In the genomic region with DNA sequence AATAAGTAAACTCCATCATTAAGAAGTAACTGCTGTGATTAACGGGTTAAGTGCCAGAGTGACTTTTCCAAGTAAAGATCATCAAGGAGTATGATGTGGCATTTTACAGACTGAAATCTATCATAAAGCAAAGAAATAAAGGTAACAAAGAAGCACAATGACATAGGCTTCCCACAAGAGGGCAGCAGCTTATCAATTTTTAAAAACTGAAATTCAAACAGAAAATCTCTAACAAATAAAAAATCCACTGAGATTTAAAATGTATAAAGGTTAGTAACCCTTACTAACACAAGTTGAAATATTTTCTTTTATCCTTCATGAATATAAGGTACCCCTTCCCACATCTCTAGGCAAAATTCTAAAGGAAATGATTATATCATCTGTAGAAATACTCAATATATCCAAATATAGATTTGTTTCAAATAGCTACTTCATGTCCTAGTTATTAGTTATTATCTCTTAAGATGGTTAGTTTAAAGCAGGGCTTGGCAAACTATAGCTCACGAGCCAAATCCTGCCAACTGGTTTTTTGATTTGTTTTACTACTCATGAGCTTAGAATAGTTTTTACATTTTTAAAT, we compare ENCODE assay signal across 8 cellular contexts. TPM values are rescaled to one million over a fixed set of nuclear protein-coding genes. Genes with fewer than 3 reads are reported as not detected.
A peak's percentile ranks its signal among the peaks of the same experiment; 100 is the strongest.
DNase-seq lines count a peak whose midpoint lies in the region; ATAC-seq, FAIRE-seq and TF ChIP-seq lines count a peak whose summit lies in the region.

No MANE protein-coding gene starts in this region.

- no peaks in the 10 kb centered on the region for H3K23me2 ChIP-seq in H1 (ENCODE audit: low read depth, low read length)

- H3K4ac ChIP-seq in H1 (replicated peaks; ENCODE audit: insufficient read length, low read depth, low read length) = no peak overlapping the region

- H4K91ac ChIP-seq in H1 (replicated peaks; ENCODE audit: insufficient read length, low read length) = no peak overlapping the region

- in situ Hi-C loops in Panc1 (cut with HindIII; ENCODE audit: low pct_unique_long_range_greater_than_20kb, low sequenced_read_pairs) = no loop called here

- H4K5ac ChIP-seq in H1 (ENCODE audit: insufficient read length, low read depth, low read length) = no peak overlapping the region

- no peaks in the 10 kb centered on the region; the same call in none of the 2 replicates for H3K4me1 ChIP-seq in Panc1 (ENCODE audit: control insufficient read depth, insufficient read depth, low read length)
- peaks cover 0 to 2% (median 0%) of the 10 kb centered on the region in 4 experiments; a peak in 3 of 7 replicates for H3K4me1 ChIP-seq in H1 (replicated peaks in 1 of 4; ENCODE audit: control insufficient read depth in 3 of 4, insufficient read depth in 4 of 4, low read length in 3 of 4)
- no peaks in the 10 kb centered on the region for H3K4me1 ChIP-seq in neural progenitor cell

- TF ChIP-seq EP300 in H1 (IDR thresholded peaks at IDR 0.05; ENCODE audit: borderline replicate concordance in 1 of 2, low read depth in 2 of 2, low read length in 2 of 2) = no peak

- H2BK12ac ChIP-seq in H1 (ENCODE audit: low read depth, low read length) = no peak overlapping the region

- no peak overlapping the region for H3K9ac ChIP-seq in H1 (replicated peaks in 1 of 4; ENCODE audit: extremely low read depth in 1 of 4, low read depth in 3 of 4, low read length in 3 of 4)
- H3K9ac ChIP-seq in neural progenitor cell = no peak overlapping the region

- intact Hi-C loops in Panc1 (cut with micrococcal nuclease; ENCODE audit: unreplicated experiment) = loop anchor here (2.0 to 5.0 kb wide), 2 partner anchors 180 to 625 kb away; no protein-coding TSS in a partner anchor

- WGBS in H1 (ENCODE audit: extremely low coverage in 1 of 2, insufficient coverage in 1 of 2, insufficient read length in 1 of 2, insufficient replicate concordance in 2 of 2, low coverage in 1 of 2, low lambda C conversion rate in 2 of 2, missing lambda C conversion rate in 1 of 2), 2 experiments = 69% methylated on average over 2 of the region's 2 CpGs; no CpG with 5 or more reads in 1 of the 2 experiments

- H3K36me3 ChIP-seq in Panc1 (ENCODE audit: control insufficient read depth, insufficient read depth, low read length) (peaks cover 23% of the 10 kb centered on the region; the same call in 1 of the 2 replicates), H1 (ENCODE audit: control insufficient read depth in 2 of 4, insufficient read depth in 4 of 4, low read length in 3 of 4) (peaks cover 0 to 30% (median 3%) of the 10 kb centered on the region in 4 experiments; a peak in 6 of 8 replicates), neural progenitor cell (peaks cover 29% of the 10 kb centered on the region)

- no peak overlapping the region for H2BK5ac ChIP-seq in H1 (ENCODE audit: low read depth, low read length)

- no peaks in the 10 kb centered on the region for H3K9me3 Mint-ChIP-seq in neural progenitor cell
- H3K9me3 Mint-ChIP-seq in activated CD4-positive, alpha-beta memory T cell treated with anti-CD3 and anti-CD28 coated beads, Interleukin-2, amount 10 ng/mL, durations not matched to agents 7 days and 5 days = no peaks in the 10 kb centered on the region

- no peak overlapping the region for H2BK15ac ChIP-seq in H1 (ENCODE audit: low read length)

- DNase-seq in NCI-H1092 treated with DMSO at 0.1 percent for 48 hours (lab: John Stamatoyannopoulos, UW) (peak; percentile 30), NCI-H1092 (lab: John Stamatoyannopoulos, UW) (no peak), HCEC 1CT (peak; percentile 49), Panc1 (ENCODE audit: low read depth, low spot score) (peak; percentile 30), H1 (ENCODE audit: low read depth in 1 of 2, low spot score in 2 of 2) (no peak), neural progenitor cell (ENCODE audit: low spot score) (peak; percentile 6)
- no peak for DNase-seq in activated CD4-positive, alpha-beta memory T cell treated with anti-CD3 and anti-CD28 coated beads, Interleukin-2, amount 10 ng/mL, durations not matched to agents 7 days and 5 days

- no peak overlapping the region for H3K4me3 Mint-ChIP-seq in neural progenitor cell
- no peak overlapping the region for H3K4me3 Mint-ChIP-seq in activated CD4-positive, alpha-beta memory T cell treated with anti-CD3 and anti-CD28 coated beads, Interleukin-2, amount 10 ng/mL, durations not matched to agents 7 days and 5 days

- H2BK20ac ChIP-seq in H1 (ENCODE audit: low read length) = no peak overlapping the region

- POLR2A ChIA-PET in Panc1 (lab: Charles Lee) = no interaction called here
- POLR2A ChIA-PET in H1 (lab: Charles Lee; ENCODE audit: partially characterized antibody) = interaction anchor here (0.6 to 1.1 kb wide), 2 partner anchors 9 to 11 kb away, joined by 3 to 4 read pairs; no protein-coding TSS in a partner anchor
- POLR2A ChIA-PET in activated CD4-positive, alpha-beta memory T cell treated with anti-CD3 and anti-CD28 coated beads, Interleukin-2, amount 10 ng/mL, durations not matched to agents 7 days and 5 days (lab: Charles Lee) = interaction anchor here (0.9 to 3.9 kb wide), 6 partner anchors 24 to 184 kb away, joined by 3 to 23 read pairs (median 6); a partner anchor contains a TSS

- no peaks in the 10 kb centered on the region for H3K4me1 Mint-ChIP-seq in neural progenitor cell
- H3K4me1 Mint-ChIP-seq in activated CD4-positive, alpha-beta memory T cell treated with anti-CD3 and anti-CD28 coated beads, Interleukin-2, amount 10 ng/mL, durations not matched to agents 7 days and 5 days = peaks cover 50% of the 10 kb centered on the region

- no peaks in the 10 kb centered on the region for H3K27me3 Mint-ChIP-seq in neural progenitor cell (ENCODE audit: insufficient read depth, low read depth)
- H3K27me3 Mint-ChIP-seq in activated CD4-positive, alpha-beta memory T cell treated with anti-CD3 and anti-CD28 coated beads, Interleukin-2, amount 10 ng/mL, durations not matched to agents 7 days and 5 days = no peaks in the 10 kb centered on the region

- BruUV-seq in Panc1 (replicated peaks; lab: Mats Ljungman, UMichigan) = no TSS peak

- H3K14ac ChIP-seq in H1 (ENCODE audit: insufficient read length) = no peak overlapping the region

- H4K20me1 ChIP-seq in H1 (replicated peaks in 1 of 2; ENCODE audit: control insufficient read depth in 1 of 2, insufficient read depth in 2 of 2, low read length in 2 of 2) (no peaks in the 10 kb centered on the region), neural progenitor cell (ENCODE audit: low read depth) (no peaks in the 10 kb centered on the region)

- H3K27me3 ChIP-seq in Panc1 (ENCODE audit: control insufficient read depth, insufficient read depth, low read length) (no peaks in the 10 kb centered on the region), H1 (replicated peaks in 1 of 4; ENCODE audit: control insufficient read depth in 3 of 4, extremely low read depth in 1 of 4, insufficient read depth in 3 of 4, low read length in 3 of 4) (no peaks in the 10 kb centered on the region), neural progenitor cell (no peaks in the 10 kb centered on the region)

- H3K9me3 ChIP-seq in Panc1 (ENCODE audit: control insufficient read depth, insufficient read depth, low read depth, low read length) (no peaks in the 10 kb centered on the region), H1 (ENCODE audit: insufficient read depth in 2 of 2, low read depth in 1 of 2, low read length in 1 of 2) (no peaks in the 10 kb centered on the region), neural progenitor cell (ENCODE audit: low read depth) (no peaks in the 10 kb centered on the region)

- CTCF ChIA-PET in Panc1 (lab: Charles Lee) (interaction anchor here (0.5 to 2.2 kb wide), 5 partner anchors 30 to 627 kb away, joined by 3 to 13 read pairs (median 3); a partner anchor contains a TSS), H1 (lab: Charles Lee; ENCODE audit: partially characterized antibody) (interaction anchor here (0.6 to 3.1 kb wide), 37 partner anchors 9 to 642 kb away, joined by 3 to 40 read pairs (median 4); a partner anchor contains a TSS)
- CTCF ChIA-PET in activated CD4-positive, alpha-beta memory T cell treated with anti-CD3 and anti-CD28 coated beads, Interleukin-2, amount 10 ng/mL, durations not matched to agents 7 days and 5 days (lab: Charles Lee) = interaction anchor here (0.6 to 4.8 kb wide), 26 partner anchors 9 to 628 kb away, joined by 3 to 84 read pairs (median 4); a partner anchor contains a TSS

- no peak overlapping the region for H2AK5ac ChIP-seq in H1 (ENCODE audit: low read depth, low read length)

- H3K4me2 ChIP-seq in H1 (ENCODE audit: insufficient read depth in 1 of 2, low read depth in 2 of 2, low read length in 2 of 2) (no peak overlapping the region), neural progenitor cell (no peak overlapping the region)

- H3K4me3 ChIP-seq in Panc1 (ENCODE audit: low read depth in 2 of 2, low read length in 2 of 2) (no peak overlapping the region), H1 (ENCODE audit: extremely low read depth in 1 of 4, insufficient read depth in 2 of 4, low read depth in 3 of 4, low read length in 4 of 4) (no peak overlapping the region), neural progenitor cell (no peak overlapping the region)

- ATAC-seq in Panc1 = no peak
- ATAC-seq in GM19023 (IDR thresholded peaks at IDR 0.05; ENCODE audit: unreplicated experiment) = no peak

- H3K79me2 ChIP-seq in H1 (ENCODE audit: control insufficient read depth in 1 of 2, insufficient read depth in 2 of 2, low read length in 2 of 2) (peaks cover 0 to 12% of the 10 kb centered on the region in 2 experiments; a peak in 2 of 4 replicates), neural progenitor cell (ENCODE audit: low read depth) (peaks cover 11% of the 10 kb centered on the region)

- TF ChIP-seq POLR2A in H1 (IDR thresholded peaks at IDR 0.05; ENCODE audit: control extremely low read depth in 1 of 2, low read depth in 2 of 2, low read length in 2 of 2) = no peak

- no peak overlapping the region for H3K56ac ChIP-seq in H1 (replicated peaks; ENCODE audit: insufficient read length, low read depth, low read length)

- H3K36me3 Mint-ChIP-seq in neural progenitor cell = peaks cover 16% of the 10 kb centered on the region
- peaks cover 59% of the 10 kb centered on the region for H3K36me3 Mint-ChIP-seq in activated CD4-positive, alpha-beta memory T cell treated with anti-CD3 and anti-CD28 coated beads, Interleukin-2, amount 10 ng/mL, durations not matched to agents 7 days and 5 days (ENCODE audit: low read depth)

- H3F3A ChIP-seq in neural progenitor cell (ENCODE audit: low read depth) = no peaks in the 10 kb centered on the region

- H3K79me1 ChIP-seq in H1 (ENCODE audit: low read depth, low read length) = no peaks in the 10 kb centered on the region

- no peak overlapping the region for H3K27ac Mint-ChIP-seq in neural progenitor cell
- no peak overlapping the region for H3K27ac Mint-ChIP-seq in activated CD4-positive, alpha-beta memory T cell treated with anti-CD3 and anti-CD28 coated beads, Interleukin-2, amount 10 ng/mL, durations not matched to agents 7 days and 5 days

- H3K23ac ChIP-seq in H1 (ENCODE audit: insufficient read length) = no peak overlapping the region

- peak in 1 of 2 experiments; percentile 72 for TF ChIP-seq RAD21 in H1 (IDR thresholded peaks at IDR 0.05 in 1 of 2, conservative IDR thresholded peaks at IDR 0.05 in 1 of 2; ENCODE audit: low read depth in 2 of 2, low read length in 2 of 2)

- H2BK120ac ChIP-seq in H1 (replicated peaks; ENCODE audit: low read depth, low read length) = no peak overlapping the region

- no peak overlapping the region for H3K27ac ChIP-seq in Panc1 (ENCODE audit: low read length)
- H3K27ac ChIP-seq in H1 (ENCODE audit: low read depth, low read length) = no peak overlapping the region
- H3K27ac ChIP-seq in neural progenitor cell = no peak overlapping the region

- H2AFZ ChIP-seq in H1 (ENCODE audit: low read length) (no peak overlapping the region), neural progenitor cell (replicated peaks) (no peak overlapping the region)

- TF ChIP-seq CTCF in Panc1 (IDR thresholded peaks at IDR 0.05) (peak; percentile 75; the same call in 1 of the 2 replicates), H1 (IDR thresholded peaks at IDR 0.05; ENCODE audit: control extremely low read depth in 1 of 3, insufficient read depth in 1 of 3, low read depth in 1 of 3, low read length in 3 of 3) (peak in 2 of 3 experiments; percentile 40 to 56; a peak in 2 of 4 replicates), neural progenitor cell (IDR thresholded peaks at IDR 0.05) (peak; percentile 87)

- H3K18ac ChIP-seq in H1 (ENCODE audit: extremely low read depth, low read length) = no peak overlapping the region

- H4K8ac ChIP-seq in H1 (ENCODE audit: extremely low read depth, insufficient read depth, low read length) = no peak overlapping the region

- FAIRE-seq in H1 (lab: Jason Lieb, UNC) = peak; percentile 72

RNA-seq across cellular contexts. Expression of a gene that starts 29.2 kb away (rescaled TPM):
- 55.4 TPM for total RNA-seq in Panc1 (2021; ENCODE audit: unreplicated experiment)
- 56.3 TPM for polyA plus RNA-seq in Panc1 (2012; ENCODE audit: insufficient read length)
- total RNA-seq in H1 (2021; fragmentation: NEBNext Ultra II Directional; extraction: Animal tissue kit (Norgen Biotek cat#: 25700)) = 71.5 and 77.7 TPM in 2 replicates
- 13.8 and 27.0 TPM in 2 replicates for polyA plus RNA-seq in H1 (2011; rRNA removed)
- polyA plus RNA-seq in H1 (2011; cell fraction: cytosol; rRNA removed) = 45.7 TPM
- polyA plus RNA-seq in H1 (2011; cell fraction: nucleus; rRNA removed) = 7.3 TPM
- 44.1 to 86.5 TPM (median 44.7 TPM) in 4 replicates for polyA plus RNA-seq in H1 (2012, experiment 1 of 2)
- 9.6 TPM for polyA plus RNA-seq in H1 (2012, experiment 2 of 2)
- polyA plus RNA-seq in H1 (2013, experiment 1 of 2) = 51.4 TPM
- polyA plus RNA-seq in H1 (2013, experiment 2 of 2) = 69.0 TPM
- 17.2 and 17.9 TPM in 2 replicates for polyA minus RNA-seq in H1 (2011; rRNA and poly(A)+ RNA removed)
- 13.4 TPM for polyA minus RNA-seq in H1 (2011; cell fraction: cytosol; rRNA and poly(A)+ RNA removed)
- polyA minus RNA-seq in H1 (2011; cell fraction: nucleus; rRNA and poly(A)+ RNA removed) = 63.5 TPM
- 52.4 and 96.7 TPM in 2 replicates for total RNA-seq in neural progenitor cell (ENCODE audit: low replicate concordance)
- 10 to 100 TPM; 40.7 to 41.0 TPM for total RNA-seq in activated CD4-positive, alpha-beta memory T cell treated with anti-CD3 and anti-CD28 coated beads, Interleukin-2, amount 10 ng/mL, durations not matched to agents 7 days and 5 days

RNA-seq across cellular contexts. Expression of a gene that starts 38.1 kb away (rescaled TPM):
- 0.39 TPM for total RNA-seq in Panc1 (2021; ENCODE audit: unreplicated experiment)
- 0.23 TPM for polyA plus RNA-seq in Panc1 (2012; ENCODE audit: insufficient read length)
- total RNA-seq in H1 (2021; fragmentation: NEBNext Ultra II Directional; extraction: Animal tissue kit (Norgen Biotek cat#: 25700)) = 0.52 and 0.61 TPM in 2 replicates
- polyA plus RNA-seq in H1 (2011; rRNA removed) = 0.11 and 0.33 TPM in 2 replicates
- 0.34 TPM for polyA plus RNA-seq in H1 (2011; cell fraction: cytosol; rRNA removed)
- 0.37 TPM for polyA plus RNA-seq in H1 (2011; cell fraction: nucleus; rRNA removed)
- polyA plus RNA-seq in H1 (2012, experiment 1 of 2) = 0.34 to 0.52 TPM (median 0.48 TPM) in 4 replicates
- polyA plus RNA-seq in H1 (2012, experiment 2 of 2) = 0.07 TPM
- polyA plus RNA-seq in H1 (2013, experiment 1 of 2) = 0.26 TPM
- polyA plus RNA-seq in H1 (2013, experiment 2 of 2) = 0.15 TPM
- 0.98 and 1.5 TPM in 2 replicates for polyA minus RNA-seq in H1 (2011; rRNA and poly(A)+ RNA removed)
- polyA minus RNA-seq in H1 (2011; cell fraction: cytosol; rRNA and poly(A)+ RNA removed) = 1.0 TPM
- 1.4 TPM for polyA minus RNA-seq in H1 (2011; cell fraction: nucleus; rRNA and poly(A)+ RNA removed)
- total RNA-seq in neural progenitor cell (ENCODE audit: low replicate concordance) = 0.03 TPM in 1 of 2 replicates, not detected in the other
- total RNA-seq in activated CD4-positive, alpha-beta memory T cell treated with anti-CD3 and anti-CD28 coated beads, Interleukin-2, amount 10 ng/mL, durations not matched to agents 7 days and 5 days = not detected

Comparison
In these comparisons a context has a peak if more than half of its experiments do, and no peak if none do; other contexts are left out.
1. DNase-seq: peak in NCI-H1092 treated with DMSO at 0.1 percent for 48 hours (single experiment), HCEC 1CT (single experiment), Panc1 (single experiment) and neural progenitor cell (single experiment); none in NCI-H1092 (single experiment), H1 (0 of 2) and activated CD4-positive, alpha-beta memory T cell treated with anti-CD3 and anti-CD28 coated beads, Interleukin-2, amount 10 ng/mL, durations not matched to agents 7 days and 5 days (single experiment).
2. Peak in every context shown above with its lines, with median percentiles within 50 percentile points of each other: CTCF ChIP-seq.